Comparison of ENCODE assay signal across 1 cellular context in genomic region chr13:110262944-110263343, GRCh38.
TF ChIP-seq lines count a peak whose summit lies in the region.

No MANE protein-coding gene starts in this region.

TF ChIP-seq in liver, 16 proteins besides CTCF, POLR2A, EP300 and RAD21:
- TF ChIP-seq REST (IDR thresholded peaks at IDR 0.05) (no peak), YY1 (IDR thresholded peaks at IDR 0.05) (no peak), FOXA2 (IDR thresholded peaks at IDR 0.05) (no peak), ZBTB33 (IDR thresholded peaks at IDR 0.05) (no peak), MAX (IDR thresholded peaks at IDR 0.05) (no peak), ATF3 (IDR thresholded peaks at IDR 0.05) (no peak), NR2F2 (IDR thresholded peaks at IDR 0.05) (no peak), TAF1 (conservative IDR thresholded peaks at IDR 0.05) (no peak), JUND (IDR thresholded peaks at IDR 0.05) (no peak)
TF ChIP-seq in liver: peak in this region for 0.
